ENCODE assay signal across 18 cellular contexts in the genomic region with DNA sequence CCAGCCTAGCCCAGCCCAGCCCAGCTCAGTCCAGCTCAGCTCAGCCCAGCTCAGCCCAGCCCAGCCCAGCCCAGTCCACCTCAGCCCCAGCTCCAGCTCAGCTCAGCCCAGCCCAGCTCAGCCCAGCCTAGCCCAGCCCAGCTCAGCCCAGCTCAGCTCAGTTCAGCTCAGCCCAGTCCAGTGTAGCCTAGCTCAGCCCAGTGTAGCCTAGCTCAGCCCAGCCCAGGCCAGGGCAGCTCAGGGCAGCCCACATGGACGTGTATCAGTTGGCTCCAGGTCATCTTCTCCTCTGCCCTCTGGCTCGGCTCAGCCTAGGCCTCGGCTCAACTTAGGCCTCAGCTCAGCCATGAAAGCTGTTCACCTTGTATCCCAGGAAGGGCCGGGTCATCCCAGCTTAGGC.
DNase-seq lines count a peak whose midpoint lies in the region; ATAC-seq and TF ChIP-seq lines count a peak whose summit lies in the region.
"Had no signal": no experiment of that assay in that cellular context is flagged by ENCODE, and none has a peak within 500 bp of the region (broad histone marks: within the 10 kb centered on the region; RNA-seq: fewer than 3 reads in every experiment).

No MANE protein-coding gene starts in this region.

- no peak for TF ChIP-seq POLR2A in spleen (IDR thresholded peaks at IDR 0.05)

- no peak overlapping the region for H3K4me3 Mint-ChIP-seq in chondrocyte (ENCODE audit: unreplicated experiment)
- H3K4me3 Mint-ChIP-seq: CD4-positive, CD25-positive, alpha-beta regulatory T cell had no signal

- H3K9me3 Mint-ChIP-seq in chondrocyte (ENCODE audit: low read depth) = no peaks in the 10 kb centered on the region
- H3K9me3 Mint-ChIP-seq: CD4-positive, CD25-positive, alpha-beta regulatory T cell had no signal

- H3K79me2 ChIP-seq in Karpas-422 (ENCODE audit: low read length) = no peaks in the 10 kb centered on the region

- H3K27ac ChIP-seq in Karpas-422 (ENCODE audit: low read length) (no peak overlapping the region), spleen (no peak overlapping the region)

- intact Hi-C loops in spleen (cut with DNase I; ENCODE audit: low total_unique reads) = no loop called here

- H4K20me1 ChIP-seq in Karpas-422 (ENCODE audit: insufficient read depth, low read depth, low read length) = no peaks in the 10 kb centered on the region

- H3K4me1 ChIP-seq in BE2C (no peaks in the 10 kb centered on the region), Karpas-422 (ENCODE audit: low read length) (peaks cover 6% of the 10 kb centered on the region), spleen (peaks cover 0 to 2% (median 0%) of the 10 kb centered on the region in 6 donors)

- H3K4me3 ChIP-seq in BE2C (ENCODE audit: low read depth, low read length) (no peak overlapping the region), Karpas-422 (ENCODE audit: low read length) (no peak overlapping the region), spleen (no peak overlapping the region)

- no peak overlapping the region for H2AFZ ChIP-seq in Karpas-422 (ENCODE audit: low read length)

- 70 to 100% (median 83%) methylated on average over 3 to 4 of the region's 4 CpGs for WGBS in spleen, 5 donors

- H3K36me3 ChIP-seq in BE2C = no peaks in the 10 kb centered on the region
- H3K36me3 ChIP-seq in Karpas-422 (ENCODE audit: insufficient read depth, low read length) = no peaks in the 10 kb centered on the region
- no peaks in the 10 kb centered on the region for H3K36me3 ChIP-seq in spleen

- no peaks in the 10 kb centered on the region for H3K9me2 ChIP-seq in Karpas-422 (replicated peaks; ENCODE audit: insufficient read depth, low read length)

- H3K9me3 ChIP-seq in BE2C = no peaks in the 10 kb centered on the region
- H3K9me3 ChIP-seq in Karpas-422 (ENCODE audit: low read length) = no peaks in the 10 kb centered on the region
- no peaks in the 10 kb centered on the region for H3K9me3 ChIP-seq in spleen

- no peak for TF ChIP-seq CTCF in BE2C (IDR thresholded peaks at IDR 0.05; ENCODE audit: low read depth, low read length)
- no peak for TF ChIP-seq CTCF in chondrocyte (IDR thresholded peaks at IDR 0.05)
- no peak for TF ChIP-seq CTCF in spleen (IDR thresholded peaks at IDR 0.05 in 8 of 11, conservative IDR thresholded peaks at IDR 0.05 in 3 of 11)

- DNase-seq in BE2C = peak; percentile 54
- peak; percentile 40 for DNase-seq in Karpas-422
- peak; percentile 68 for DNase-seq in chondrocyte (ENCODE audit: low spot score)
- DNase-seq in spleen = peak; percentile 52
- DNase-seq in stimulated activated CD4-positive, alpha-beta T cell treated with anti-CD3 and anti-CD28 coated beads, Interleukin-4, amount 100 ng/mL, for 1 hour = no peak
- no peak for DNase-seq in retina
- DNase-seq: AML-193; CD4-positive, CD25-positive, alpha-beta regulatory T cell; DMS79; IMR-90; Kasumi-1; MM.1S; NCI-H1105; NCI-H1694; NCI-H2107; NCI-H2227 treated with DMSO at 0.1 percent for 48 hours; NCI-H524 had no signal

- H3K4me1 Mint-ChIP-seq in chondrocyte (ENCODE audit: low read depth) = no peaks in the 10 kb centered on the region
- H3K4me1 Mint-ChIP-seq: CD4-positive, CD25-positive, alpha-beta regulatory T cell had no signal

- H3K9ac ChIP-seq in Karpas-422 (ENCODE audit: low read length) = no peak overlapping the region

- H3K36me3 Mint-ChIP-seq in chondrocyte (ENCODE audit: low read depth) = no peaks in the 10 kb centered on the region
- H3K36me3 Mint-ChIP-seq: CD4-positive, CD25-positive, alpha-beta regulatory T cell had no signal

- ATAC-seq in HG02798 (IDR thresholded peaks at IDR 0.05; ENCODE audit: poor library complexity, unreplicated experiment) = no peak

- H3K27me3 ChIP-seq in BE2C = no peaks in the 10 kb centered on the region
- H3K27me3 ChIP-seq in Karpas-422 (ENCODE audit: low read length) = no peaks in the 10 kb centered on the region
- no peaks in the 10 kb centered on the region for H3K27me3 ChIP-seq in spleen (replicated peaks in 1 of 7)

- H3K27me3 Mint-ChIP-seq in chondrocyte (ENCODE audit: low read depth) = no peaks in the 10 kb centered on the region
- H3K27me3 Mint-ChIP-seq: CD4-positive, CD25-positive, alpha-beta regulatory T cell had no signal

- no peak overlapping the region for H3K27ac Mint-ChIP-seq in chondrocyte (ENCODE audit: unreplicated experiment)
- H3K27ac Mint-ChIP-seq: CD4-positive, CD25-positive, alpha-beta regulatory T cell had no signal

- H3K4me2 ChIP-seq in Karpas-422 (ENCODE audit: low read depth, low read length, poor library complexity, severe bottlenecking) = no peak overlapping the region

Comparison
In these comparisons a context has a peak if more than half of its experiments do, and no peak if none do; other contexts are left out.
1. DNase-seq: peak in BE2C (single experiment), Karpas-422 (single experiment), chondrocyte (single experiment) and spleen (single experiment); none in stimulated activated CD4-positive, alpha-beta T cell treated with anti-CD3 and anti-CD28 coated beads, Interleukin-4, amount 100 ng/mL, for 1 hour (single experiment) and retina (single experiment).